ENCODE assay signal across 22 cellular contexts in genomic region chr6:168615837-168616236, GRCh38.
DNase-seq lines count a peak whose midpoint lies in the region; ATAC-seq, FAIRE-seq and TF ChIP-seq lines count a peak whose summit lies in the region.
"Had no signal": no experiment of that assay in that cellular context is flagged by ENCODE, and none has a peak within 500 bp of the region (broad histone marks: within the 10 kb centered on the region; RNA-seq: fewer than 3 reads in every experiment).

No MANE protein-coding gene starts in this region.

- H3K9me3 ChIP-seq in left lung (peaks cover 0 to 13% of the 10 kb centered on the region in 2 donors), mucosa of descending colon (no peaks in the 10 kb centered on the region), pancreas (no peaks in the 10 kb centered on the region)
- H3K9me3 ChIP-seq: MG63 had no signal

- WGBS in pancreas, 2 donors, result 51 to 52% methylated on average over 6 of the region's 6 CpGs

- H3K36me3 ChIP-seq in left lung, result no peaks in the 10 kb centered on the region
- H3K36me3 ChIP-seq in mucosa of descending colon (ENCODE audit: low read depth), result no peaks in the 10 kb centered on the region
- H3K36me3 ChIP-seq in pancreas, result no peaks in the 10 kb centered on the region
- H3K36me3 ChIP-seq: MG63 had no signal

- DNase-seq in natural killer cell (no peak), NCI-H2196 treated with DMSO at 0.1 percent for 48 hours (lab: John Stamatoyannopoulos, UW; ENCODE audit: unreplicated experiment) (peak; percentile 3), left lung (no peak), mucosa of descending colon (no peak), pancreas (no peak)
- DNase-seq in natural killer cell treated with Interleukin-12 subunit alpha and Interleukin-12 subunit beta and Interleukin-15 and Interleukin-18, amount 100 ng/mL, for 72 hours (ENCODE audit: low spot score), result no peak
- DNase-seq in activated CD4-positive, alpha-beta T cell treated with anti-CD3 and anti-CD28 coated beads for 1 hour, result no peak
- DNase-seq in effector memory CD8-positive, alpha-beta T cell, result no peak
- DNase-seq: CD4-positive, alpha-beta memory T cell; DND-41; HCEC 1CT; Kasumi-1; MG63; NCI-H1048; NCI-H1694; NCI-H446; SHP77 had no signal

- no peak for FAIRE-seq in pancreas (lab: Jason Lieb, UNC)
- FAIRE-seq: A549, HTR-8/SVneo had no signal

- no peaks in the 10 kb centered on the region for H3K27me3 ChIP-seq in left lung
- no peaks in the 10 kb centered on the region for H3K27me3 ChIP-seq in pancreas
- H3K27me3 ChIP-seq: MG63 had no signal

- peak overlapping the region; percentile 80 to 93 for H3K27ac Mint-ChIP-seq in natural killer cell
- peak overlapping the region in 1 of 2 donors; percentile 6 for H3K27ac Mint-ChIP-seq in natural killer cell treated with Interleukin-12 subunit alpha and Interleukin-12 subunit beta and Interleukin-15 and Interleukin-18, amount 100 ng/mL, for 72 hours
- H3K27ac Mint-ChIP-seq in effector memory CD8-positive, alpha-beta T cell, result peak overlapping the region in 1 of 2 donors; percentile 77
- H3K27ac Mint-ChIP-seq: GM23338 had no signal

- no peaks in the 10 kb centered on the region for H3K36me3 Mint-ChIP-seq in natural killer cell
- H3K36me3 Mint-ChIP-seq in natural killer cell treated with Interleukin-12 subunit alpha and Interleukin-12 subunit beta and Interleukin-15 and Interleukin-18, amount 100 ng/mL, for 72 hours, result peaks cover 14% of the 10 kb centered on the region
- no peaks in the 10 kb centered on the region for H3K36me3 Mint-ChIP-seq in effector memory CD8-positive, alpha-beta T cell (ENCODE audit: insufficient read depth)
- H3K36me3 Mint-ChIP-seq: CD4-positive, alpha-beta memory T cell; IgD-negative memory B cell had no signal

- no peak overlapping the region for H3K4me3 Mint-ChIP-seq in natural killer cell
- H3K4me3 Mint-ChIP-seq in natural killer cell treated with Interleukin-12 subunit alpha and Interleukin-12 subunit beta and Interleukin-15 and Interleukin-18, amount 100 ng/mL, for 72 hours, result no peak overlapping the region
- H3K4me3 Mint-ChIP-seq in effector memory CD8-positive, alpha-beta T cell, result no peak overlapping the region
- H3K4me3 Mint-ChIP-seq: CD4-positive, alpha-beta memory T cell; GM23338; IgD-negative memory B cell had no signal

- peaks cover 8 to 18% of the 10 kb centered on the region in 2 donors for H3K27me3 Mint-ChIP-seq in natural killer cell (ENCODE audit: low read depth in 2 of 2)
- H3K27me3 Mint-ChIP-seq in natural killer cell treated with Interleukin-12 subunit alpha and Interleukin-12 subunit beta and Interleukin-15 and Interleukin-18, amount 100 ng/mL, for 72 hours, result peaks cover 0 to 6% of the 10 kb centered on the region in 2 donors
- H3K27me3 Mint-ChIP-seq in effector memory CD8-positive, alpha-beta T cell, result peaks cover 6 to 11% of the 10 kb centered on the region in 2 donors
- H3K27me3 Mint-ChIP-seq: IgD-negative memory B cell had no signal

- TF ChIP-seq CTCF in natural killer cell (IDR thresholded peaks at IDR 0.05), result no peak
- TF ChIP-seq CTCF in left lung (IDR thresholded peaks at IDR 0.05), result no peak
- no peak for TF ChIP-seq CTCF in mucosa of descending colon (IDR thresholded peaks at IDR 0.05)
- TF ChIP-seq CTCF in pancreas (IDR thresholded peaks at IDR 0.05), result no peak

- peaks cover 3 to 9% of the 10 kb centered on the region in 2 donors for H3K9me3 Mint-ChIP-seq in natural killer cell
- no peaks in the 10 kb centered on the region for H3K9me3 Mint-ChIP-seq in natural killer cell treated with Interleukin-12 subunit alpha and Interleukin-12 subunit beta and Interleukin-15 and Interleukin-18, amount 100 ng/mL, for 72 hours
- peaks cover 0 to 6% of the 10 kb centered on the region in 2 donors for H3K9me3 Mint-ChIP-seq in effector memory CD8-positive, alpha-beta T cell

- ATAC-seq in natural killer cell (no peak), left lung (peak; percentile 90), mucosa of descending colon (no peak), pancreas (no peak)
- ATAC-seq in natural killer cell treated with Interleukin-12 subunit alpha and Interleukin-12 subunit beta and Interleukin-15 and Interleukin-18, amount 100 ng/mL, for 72 hours, result no peak
- no peak for ATAC-seq in effector memory CD8-positive, alpha-beta T cell (replicated peaks)
- ATAC-seq: A549, GM23338 had no signal

- H3K4me3 ChIP-seq in left lung (no peak overlapping the region), mucosa of descending colon (no peak overlapping the region), pancreas (no peak overlapping the region)
- H3K4me3 ChIP-seq: A549, GM23338, MG63, SK-N-MC had no signal

- H3K27ac ChIP-seq in left lung, result no peak overlapping the region
- no peak overlapping the region for H3K27ac ChIP-seq in pancreas
- H3K27ac ChIP-seq: A549, SK-N-MC had no signal

- no peaks in the 10 kb centered on the region for H3K4me1 ChIP-seq in left lung
- no peaks in the 10 kb centered on the region for H3K4me1 ChIP-seq in mucosa of descending colon (ENCODE audit: low read depth)
- H3K4me1 ChIP-seq in pancreas, result no peaks in the 10 kb centered on the region
- H3K4me1 ChIP-seq: A549 had no signal

- peaks cover 28 to 37% of the 10 kb centered on the region in 2 donors for H3K4me1 Mint-ChIP-seq in natural killer cell
- peaks cover 0 to 19% of the 10 kb centered on the region in 2 donors for H3K4me1 Mint-ChIP-seq in natural killer cell treated with Interleukin-12 subunit alpha and Interleukin-12 subunit beta and Interleukin-15 and Interleukin-18, amount 100 ng/mL, for 72 hours (ENCODE audit: low read depth in 2 of 2)
- peaks cover 8 to 10% of the 10 kb centered on the region in 2 donors for H3K4me1 Mint-ChIP-seq in effector memory CD8-positive, alpha-beta T cell (ENCODE audit: low read depth in 2 of 2)

- intact Hi-C loops in natural killer cell (cut with micrococcal nuclease) (no loop called here), left lung (cut with DNase I) (loop anchor here in 1 of 2 donors (5.0 kb wide), 1 partner anchor 266 kb away; no protein-coding TSS in a partner anchor), mucosa of descending colon (cut with DNase I, micrococcal nuclease) (no loop called here), pancreas (cut with DNase I) (no loop called here)
